In genomic region chr16:1378087-1378803, GRCh38 we compare ENCODE assay signal across 1 cellular context.
TF ChIP-seq lines count a peak whose summit lies in the region.

No MANE protein-coding gene starts in this region.

TF ChIP-seq in K562, 482 proteins besides CTCF, POLR2A, EP300 and RAD21 (continues in another document):
- TF ChIP-seq MEIS2 (IDR thresholded peaks at IDR 0.05; ENCODE audit: partially characterized antibody): no peak
- TF ChIP-seq RBFOX2 (IDR thresholded peaks at IDR 0.05; ENCODE audit: low read depth, low read length): 0 out of 2 replicates have a peak, but pooled peaks have one; percentile 5
- TF ChIP-seq, protein P1, sequence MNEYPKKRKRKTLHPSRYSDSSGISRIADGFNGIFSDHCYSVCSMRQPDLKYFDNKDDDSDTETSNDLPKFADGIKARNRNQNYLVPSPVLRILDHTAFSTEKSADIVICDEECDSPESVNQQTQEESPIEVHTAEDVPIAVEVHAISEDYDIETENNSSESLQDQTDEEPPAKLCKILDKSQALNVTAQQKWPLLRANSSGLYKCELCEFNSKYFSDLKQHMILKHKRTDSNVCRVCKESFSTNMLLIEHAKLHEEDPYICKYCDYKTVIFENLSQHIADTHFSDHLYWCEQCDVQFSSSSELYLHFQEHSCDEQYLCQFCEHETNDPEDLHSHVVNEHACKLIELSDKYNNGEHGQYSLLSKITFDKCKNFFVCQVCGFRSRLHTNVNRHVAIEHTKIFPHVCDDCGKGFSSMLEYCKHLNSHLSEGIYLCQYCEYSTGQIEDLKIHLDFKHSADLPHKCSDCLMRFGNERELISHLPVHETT (CRISPR knock-in tag; conservative IDR thresholded peaks at IDR 0.05 in 1 of 2, IDR thresholded peaks at IDR 0.05 in 1 of 2): 0 out of 4 replicates have a peak, but pooled peaks of 1 of the 2 experiments have one; percentile 11
- TF ChIP-seq ATF1 (CRISPR knock-in tag; IDR thresholded peaks at IDR 0.05): no peak
- no peak for TF ChIP-seq ATF1 (tag; IDR thresholded peaks at IDR 0.05)
- peak; percentile 49; the same call in 1 of the 2 replicates for TF ChIP-seq ZBTB40 (IDR thresholded peaks at IDR 0.05)
- no peak for TF ChIP-seq ZBTB40 (CRISPR knock-in tag; IDR thresholded peaks at IDR 0.05)
- TF ChIP-seq MGA (IDR thresholded peaks at IDR 0.05): peak; percentile 13; the same call in 1 of the 2 replicates
- TF ChIP-seq ZNF592 (IDR thresholded peaks at IDR 0.05): peak; percentile 50; the same call in 1 of the 2 replicates
- TF ChIP-seq ZNF12 (CRISPR knock-in tag; IDR thresholded peaks at IDR 0.05): no peak
- peak; percentile 84 for TF ChIP-seq NFIC (IDR thresholded peaks at IDR 0.05)
- TF ChIP-seq, protein P2, sequence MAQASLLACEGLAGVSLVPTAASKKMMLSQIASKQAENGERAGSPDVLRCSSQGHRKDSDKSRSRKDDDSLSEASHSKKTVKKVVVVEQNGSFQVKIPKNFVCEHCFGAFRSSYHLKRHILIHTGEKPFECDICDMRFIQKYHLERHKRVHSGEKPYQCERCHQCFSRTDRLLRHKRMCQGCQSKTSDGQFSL (CRISPR knock-in tag; IDR thresholded peaks at IDR 0.05): 0 out of 2 replicates have a peak, but pooled peaks have one; percentile 8
- TF ChIP-seq, protein P2 (tag; IDR thresholded peaks at IDR 0.05): no peak
- no peak for TF ChIP-seq ZNF184 (CRISPR knock-in tag; IDR thresholded peaks at IDR 0.05)
- no peak for TF ChIP-seq TCF3 (CRISPR knock-in tag; IDR thresholded peaks at IDR 0.05)
- TF ChIP-seq CREB5 (CRISPR knock-in tag; IDR thresholded peaks at IDR 0.05): no peak
- TF ChIP-seq ATF3 (IDR thresholded peaks at IDR 0.05): no peak
- 0 out of 2 replicates have a peak, but pooled peaks have one; percentile 7 for TF ChIP-seq ATF3 (CRISPR knock-in tag; conservative IDR thresholded peaks at IDR 0.05)
